Comparison of ENCODE assay signal across 9 cellular contexts in the genomic region with DNA sequence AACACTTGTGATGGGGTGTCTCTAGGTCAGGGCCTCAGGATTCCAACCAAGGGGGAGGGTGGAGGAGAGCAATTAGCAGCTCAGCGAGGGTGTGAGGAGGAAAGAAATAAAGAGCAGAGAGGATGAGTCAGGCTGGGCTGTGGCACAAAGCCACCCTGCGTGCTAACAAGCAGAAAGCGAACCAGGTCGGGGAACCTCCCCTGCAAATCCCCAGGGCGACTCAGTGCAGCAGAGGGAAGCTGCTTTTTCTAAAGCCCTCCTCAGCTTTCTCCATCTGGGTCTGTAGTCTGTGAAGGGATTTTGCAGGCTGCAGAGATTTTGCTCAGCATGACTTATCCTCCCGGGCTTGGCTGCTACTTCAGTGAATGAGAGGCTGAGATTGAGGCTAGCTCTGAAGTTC. TPM values are rescaled to one million over a fixed set of nuclear protein-coding genes. Genes with fewer than 3 reads are reported as not detected.
DNase-seq lines count a peak whose midpoint lies in the region; ATAC-seq and TF ChIP-seq lines count a peak whose summit lies in the region.
"Had no signal": no experiment of that assay in that cellular context is flagged by ENCODE, and none has a peak within 500 bp of the region (broad histone marks: within the 10 kb centered on the region; RNA-seq: fewer than 3 reads in every experiment).

No MANE protein-coding gene starts in this region.

- DNase-seq in GM03348 (ENCODE audit: low spot score): peak; percentile 58
- peak; percentile 91 for DNase-seq in MG63
- DNase-seq in endodermal cell: peak; percentile 96
- peak; percentile 56 for DNase-seq in putamen (ENCODE audit: low spot score)
- no peak for DNase-seq in NCI-H2227 (lab: John Stamatoyannopoulos, UW; ENCODE audit: unreplicated experiment)
- no peak for DNase-seq in T-helper 9 cell
- no peak for DNase-seq in HUDEP-2 (lab: John Stamatoyannopoulos, UW; ENCODE audit: unreplicated experiment in 76 of 76)

- no peak for TF ChIP-seq CTCF in endodermal cell (conservative IDR thresholded peaks at IDR 0.05)

- H3K9ac ChIP-seq in endodermal cell (ENCODE audit: extremely low read depth, low read length, poor library complexity, severe bottlenecking): no peak overlapping the region

- no peaks in the 10 kb centered on the region for H3K36me3 Mint-ChIP-seq in endodermal cell (ENCODE audit: low read depth)

- peaks cover 33% of the 10 kb centered on the region for H3K4me1 Mint-ChIP-seq in endodermal cell

- H3K36me3 ChIP-seq in MG63: no peaks in the 10 kb centered on the region
- no peaks in the 10 kb centered on the region for H3K36me3 ChIP-seq in endodermal cell (ENCODE audit: control insufficient read depth, insufficient read depth, low read length)

- peak overlapping the region; percentile 11 for H3K27ac Mint-ChIP-seq in endodermal cell

- peaks cover 16% of the 10 kb centered on the region for H3K27me3 Mint-ChIP-seq in endodermal cell (ENCODE audit: insufficient read depth)

- no peaks in the 10 kb centered on the region for H3K9me3 Mint-ChIP-seq in endodermal cell

- 1 to 8% methylated on average over 2 to 6 of the region's 6 CpGs for WGBS in endodermal cell (ENCODE audit: insufficient coverage in 1 of 2, insufficient read length in 1 of 2), 2 experiments

- peak overlapping the region; percentile 4 for H3K4me3 Mint-ChIP-seq in endodermal cell

- H3K27ac ChIP-seq in endodermal cell (ENCODE audit: low read depth, low read length): no peak overlapping the region
- H3K27ac ChIP-seq: SK-N-MC had no signal

- H3K27me3 ChIP-seq in MG63: no peaks in the 10 kb centered on the region
- H3K27me3 ChIP-seq in endodermal cell (ENCODE audit: control insufficient read depth, insufficient read depth, low read length, poor library complexity, severe bottlenecking): peaks cover 11% of the 10 kb centered on the region

- ATAC-seq in GM18511 (IDR thresholded peaks at IDR 0.05; ENCODE audit: unreplicated experiment): no peak

- H3K4me1 ChIP-seq in endodermal cell (ENCODE audit: control insufficient read depth, insufficient read depth, low read length): peaks cover 17% of the 10 kb centered on the region

- H3K4me3 ChIP-seq in MG63 (no peak overlapping the region), endodermal cell (ENCODE audit: low read length) (no peak overlapping the region)
- H3K4me3 ChIP-seq: SK-N-MC had no signal

- H3K9me3 ChIP-seq in MG63 (no peaks in the 10 kb centered on the region), endodermal cell (ENCODE audit: control insufficient read depth, low read length) (peaks cover 5% of the 10 kb centered on the region)

RNA-seq across cellular contexts. Expression of a gene that starts 6.6 kb away (rescaled TPM):
- not detected in 2 replicates for total RNA-seq in MG63 (2014; rRNA removed; shearing (Covaris generic); ENCODE audit: low replicate concordance)
- not detected for total RNA-seq in endodermal cell
- not detected for polyA plus RNA-seq in endodermal cell (2013, experiment 1 of 2)
- polyA plus RNA-seq in endodermal cell (2013, experiment 2 of 2): not detected

RNA-seq across cellular contexts. Expression of a gene that starts 28.0 kb away (rescaled TPM):
- total RNA-seq in MG63 (2014; rRNA removed; shearing (Covaris generic); ENCODE audit: low replicate concordance): 74.3 and 85.5 TPM in 2 replicates
- 10 to 100 TPM; 41.2 to 43.8 TPM for total RNA-seq in endodermal cell
- 46.4 TPM for polyA plus RNA-seq in endodermal cell (2013, experiment 1 of 2)
- 42.3 TPM for polyA plus RNA-seq in endodermal cell (2013, experiment 2 of 2)

RNA-seq across cellular contexts. Expression of a gene that starts 56.6 kb away (rescaled TPM):
- 4.8 and 10.7 TPM in 2 replicates for total RNA-seq in MG63 (2014; rRNA removed; shearing (Covaris generic); ENCODE audit: low replicate concordance)
- 10 to 100 TPM; 45.6 to 49.6 TPM for total RNA-seq in endodermal cell
- polyA plus RNA-seq in endodermal cell (2013, experiment 1 of 2): 50.6 TPM
- 45.7 TPM for polyA plus RNA-seq in endodermal cell (2013, experiment 2 of 2)

Comparison
In these comparisons a context has a peak if more than half of its experiments do, and no peak if none do; other contexts are left out.
1. DNase-seq: peak in GM03348 (single experiment), MG63 (single experiment), endodermal cell (single experiment) and putamen (single experiment); none in NCI-H2227 (single experiment), T-helper 9 cell (single experiment) and HUDEP-2 (0 of 76).